Comparison of ENCODE assay signal across 2 cellular contexts in genomic region chr5:58239731-58240130, GRCh38.
A peak's percentile ranks its signal among the peaks of the same experiment; 100 is the strongest.
TF ChIP-seq lines count a peak whose summit lies in the region.

No MANE protein-coding gene starts in this region.

TF ChIP-seq in SK-N-SH, 30 proteins besides CTCF, POLR2A, EP300 and RAD21:
- TF ChIP-seq EZH2phosphoT487 (IDR thresholded peaks at IDR 0.05; ENCODE audit: borderline replicate concordance, low read depth) (no peak), SIN3A (IDR thresholded peaks at IDR 0.05; ENCODE audit: borderline replicate concordance, low read depth, low read length) (no peak), PBX3 (IDR thresholded peaks at IDR 0.05) (0 out of 2 replicates have a peak, but pooled peaks have one; percentile 31)

TF ChIP-seq in SK-N-SH treated with all-trans-retinoic acid at 6 μM for 48 hours, 23 proteins besides CTCF, POLR2A, EP300 and RAD21:
- TF ChIP-seq ZNF8 (CRISPR knock-in tag; IDR thresholded peaks at IDR 0.05) (no peak), ZFP3 (CRISPR knock-in tag; IDR thresholded peaks at IDR 0.05) (no peak), TCF4 (CRISPR knock-in tag; IDR thresholded peaks at IDR 0.05; ENCODE audit: borderline replicate concordance) (no peak), ISL1 (CRISPR knock-in tag; IDR thresholded peaks at IDR 0.05) (no peak), SNAI2 (CRISPR knock-in tag; IDR thresholded peaks at IDR 0.05) (no peak), OSR1 (CRISPR knock-in tag; IDR thresholded peaks at IDR 0.05) (no peak), RARB (CRISPR knock-in tag; IDR thresholded peaks at IDR 0.05) (no peak), TOX (CRISPR knock-in tag; IDR thresholded peaks at IDR 0.05; ENCODE audit: borderline replicate concordance) (no peak), BACH2 (CRISPR knock-in tag; IDR thresholded peaks at IDR 0.05; ENCODE audit: borderline replicate concordance) (no peak), GLIS3 (CRISPR knock-in tag; IDR thresholded peaks at IDR 0.05) (no peak), PATZ1 (CRISPR knock-in tag; IDR thresholded peaks at IDR 0.05; ENCODE audit: borderline replicate concordance) (no peak), PPARA (CRISPR knock-in tag; IDR thresholded peaks at IDR 0.05; ENCODE audit: borderline replicate concordance) (no peak), TSHZ2 (CRISPR knock-in tag; IDR thresholded peaks at IDR 0.05) (no peak), ZC3H10 (CRISPR knock-in tag; IDR thresholded peaks at IDR 0.05) (no peak), CSDC2 (CRISPR knock-in tag; IDR thresholded peaks at IDR 0.05) (no peak), ARNTL (CRISPR knock-in tag; IDR thresholded peaks at IDR 0.05; ENCODE audit: borderline replicate concordance, low read depth) (no peak)
- TF ChIP-seq, protein P1, sequence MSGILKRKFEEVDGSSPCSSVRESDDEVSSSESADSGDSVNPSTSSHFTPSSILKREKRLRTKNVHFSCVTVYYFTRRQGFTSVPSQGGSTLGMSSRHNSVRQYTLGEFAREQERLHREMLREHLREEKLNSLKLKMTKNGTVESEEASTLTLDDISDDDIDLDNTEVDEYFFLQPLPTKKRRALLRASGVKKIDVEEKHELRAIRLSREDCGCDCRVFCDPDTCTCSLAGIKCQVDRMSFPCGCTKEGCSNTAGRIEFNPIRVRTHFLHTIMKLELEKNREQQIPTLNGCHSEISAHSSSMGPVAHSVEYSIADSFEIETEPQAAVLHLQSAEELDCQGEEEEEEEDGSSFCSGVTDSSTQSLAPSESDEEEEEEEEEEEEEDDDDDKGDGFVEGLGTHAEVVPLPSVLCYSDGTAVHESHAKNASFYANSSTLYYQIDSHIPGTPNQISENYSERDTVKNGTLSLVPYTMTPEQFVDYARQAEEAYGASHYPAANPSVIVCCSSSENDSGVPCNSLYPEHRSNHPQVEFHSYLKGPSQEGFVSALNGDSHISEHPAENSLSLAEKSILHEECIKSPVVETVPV (CRISPR knock-in tag; IDR thresholded peaks at IDR 0.05) = no peak
- TF ChIP-seq, protein P2, sequence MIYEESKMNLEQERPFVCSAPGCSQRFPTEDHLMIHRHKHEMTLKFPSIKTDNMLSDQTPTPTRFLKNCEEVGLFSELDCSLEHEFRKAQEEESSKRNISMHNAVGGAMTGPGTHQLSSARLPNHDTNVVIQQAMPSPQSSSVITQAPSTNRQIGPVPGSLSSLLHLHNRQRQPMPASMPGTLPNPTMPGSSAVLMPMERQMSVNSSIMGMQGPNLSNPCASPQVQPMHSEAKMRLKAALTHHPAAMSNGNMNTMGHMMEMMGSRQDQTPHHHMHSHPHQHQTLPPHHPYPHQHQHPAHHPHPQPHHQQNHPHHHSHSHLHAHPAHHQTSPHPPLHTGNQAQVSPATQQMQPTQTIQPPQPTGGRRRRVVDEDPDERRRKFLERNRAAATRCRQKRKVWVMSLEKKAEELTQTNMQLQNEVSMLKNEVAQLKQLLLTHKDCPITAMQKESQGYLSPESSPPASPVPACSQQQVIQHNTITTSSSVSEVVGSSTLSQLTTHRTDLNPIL (CRISPR knock-in tag; IDR thresholded peaks at IDR 0.05; ENCODE audit: low read depth) = no peak
